15 cellular contexts compared by ENCODE assay signal in genomic region chr6:71028877-71029252, GRCh38.
"Had no signal": no experiment of that assay in that cellular context is flagged by ENCODE, and none has a peak within 500 bp of the region (broad histone marks: within the 10 kb centered on the region; RNA-seq: fewer than 3 reads in every experiment).

No MANE protein-coding gene starts in this region.

- H3K4me3 ChIP-seq: coronary artery, gastrocnemius medialis, mucosa of descending colon, ovary, right atrium auricular region, sigmoid colon, skin epidermis had no signal

- H3K27ac ChIP-seq: coronary artery, gastrocnemius medialis, ovary, right atrium auricular region, sigmoid colon, skin epidermis had no signal

- H3K9me3 ChIP-seq: gastrocnemius medialis, mucosa of descending colon, ovary, right atrium auricular region, sigmoid colon had no signal

- H3K27me3 ChIP-seq: gastrocnemius medialis, ovary, right atrium auricular region, sigmoid colon had no signal

- H3K36me3 ChIP-seq: gastrocnemius medialis, ovary, right atrium auricular region, sigmoid colon had no signal

- DNase-seq: effector CD4-positive, alpha-beta T cell; gastrocnemius medialis; islet precursor cell; mammary epithelial cell; mucosa of descending colon; naive thymus-derived CD8-positive, alpha-beta T cell; ovary; sigmoid colon; stimulated activated naive CD4-positive, alpha-beta T cell; trophoblast cell had no signal

- H3K4me1 ChIP-seq: gastrocnemius medialis, right atrium auricular region, sigmoid colon had no signal

- ATAC-seq: esophagus mucosa; gastrocnemius medialis; left lobe of liver; mucosa of descending colon; naive thymus-derived CD8-positive, alpha-beta T cell had no signal
